In genomic region chr21:45404726-45405270, GRCh38 we compare ENCODE assay signal across 8 cellular contexts. TPM values are rescaled to one million over a fixed set of nuclear protein-coding genes. Genes with fewer than 3 reads are reported as not detected.
DNase-seq lines count a peak whose midpoint lies in the region; ATAC-seq, FAIRE-seq and TF ChIP-seq lines count a peak whose summit lies in the region.

Gene COL18A1, plus strand, starts transcription at chr21:45405165. Its CDS starts 66 bp downstream, at chr21:45405231.

- H3K4me3 Mint-ChIP-seq in Caco-2 (ENCODE audit: unreplicated experiment), result peak within 1 kb of the TSS; percentile 76

- WGBS in pancreas, 2 donors, result 0 to 2% methylated on average over 11 to 69 of the region's 70 CpGs

- H3K4me3 ChIP-seq in Caco-2 (ENCODE audit: low read depth, low read length), result peak within 1 kb of the TSS; percentile 78
- H3K4me3 ChIP-seq in pancreas, result peak within 1 kb of the TSS; percentile 30 to 55 (median 45)

- ATAC-seq in Right ventricle myocardium inferior (peak; percentile 48), pancreas (peak; percentile 56 to 68 (median 66))

- H3K27me3 ChIP-seq in Caco-2 (replicated peaks; ENCODE audit: control insufficient read depth, insufficient read depth, low read length), result no peaks in the 10 kb centered on the region
- H3K27me3 ChIP-seq in pancreas, result peaks cover 0 to 10% (median 4%) of the 10 kb centered on the region in 4 donors

- peaks cover 21% of the 10 kb centered on the region for H3K4me1 Mint-ChIP-seq in Caco-2 (ENCODE audit: low read depth, unreplicated experiment)

- peaks cover 23% of the 10 kb centered on the region for H3K36me3 Mint-ChIP-seq in Caco-2 (ENCODE audit: insufficient read depth, unreplicated experiment)

- POLR2A ChIA-PET in Caco-2 (lab: Charles Lee), result no interaction called here

- H3K27ac Mint-ChIP-seq in Caco-2 (ENCODE audit: unreplicated experiment), result peak within 1 kb of the TSS; percentile 57

- no peak for FAIRE-seq in pancreas (lab: Jason Lieb, UNC)

- CTCF ChIA-PET in Caco-2 (lab: Charles Lee), result no interaction called here

- peak within 1 kb of the TSS; percentile 79 to 89 (median 87) for H3K27ac ChIP-seq in pancreas

- TF ChIP-seq CTCF in Caco-2 (IDR thresholded peaks at IDR 0.05; ENCODE audit: insufficient read depth in 1 of 2, low read depth in 1 of 2, low read length in 1 of 2, severe bottlenecking in 1 of 2, unreplicated experiment in 1 of 2) (no peak), pancreas (IDR thresholded peaks at IDR 0.05) (no peak)

- H3K36me3 ChIP-seq in Caco-2 (ENCODE audit: control insufficient read depth, insufficient read depth, low read length) (peaks cover 2% of the 10 kb centered on the region; the same call in 1 of the 2 replicates), pancreas (no peaks in the 10 kb centered on the region)

- intact Hi-C loops in Caco-2 (cut with micrococcal nuclease; ENCODE audit: unreplicated experiment) (loop anchor here (2.0 kb wide), 2 partner anchors 34 to 48 kb away; no protein-coding TSS in a partner anchor), Right ventricle myocardium inferior (cut with DNase I) (loop anchor here (2.0 kb wide), 2 partner anchors 34 to 40 kb away; no protein-coding TSS in a partner anchor), pancreas (cut with DNase I) (no loop called here)

- peaks cover 17% of the 10 kb centered on the region for H3K9me3 Mint-ChIP-seq in Caco-2 (ENCODE audit: unreplicated experiment)

- H3K27me3 Mint-ChIP-seq in Caco-2 (ENCODE audit: insufficient read depth, unreplicated experiment), result no peaks in the 10 kb centered on the region

- H3K9me3 ChIP-seq in Caco-2 (peaks cover 10% of the 10 kb centered on the region), pancreas (no peaks in the 10 kb centered on the region)

- DNase-seq in Caco-2 (peak; percentile 75 to 81), NCI-H2171 treated with DMSO at 0.1 percent for 48 hours (lab: John Stamatoyannopoulos, UW) (peak; percentile 21), Right ventricle myocardium inferior (ENCODE audit: missing footprints) (peak; percentile 80), pancreas (peak; percentile 16 to 84 (median 72)), Ammon's horn (ENCODE audit: low spot score) (no peak), UCSD-AML1 (lab: John Stamatoyannopoulos, UW; ENCODE audit: unreplicated experiment) (no peak)
- peak; percentile 34 for DNase-seq in activated naive CD4-positive, alpha-beta T cell treated with Interleukin-2 at 50 U/mL for 16 hours
- no peak for DNase-seq in central memory CD4-positive, alpha-beta T cell

- H3K4me1 ChIP-seq in Caco-2 (peaks cover 44% of the 10 kb centered on the region), pancreas (peaks cover 0 to 4% (median 0%) of the 10 kb centered on the region in 3 donors)

- no TSS peak for BruUV-seq in Caco-2 (replicated peaks; lab: Mats Ljungman, UMichigan)

RNA-seq across cellular contexts. Expression of gene COL18A1, which starts in this region (rescaled TPM):
- 160 and 170 TPM in 2 replicates for total RNA-seq in Caco-2 (2022)
- total RNA-seq in Right ventricle myocardium inferior, result 51.6 TPM
- 10 to 100 TPM; 38.7 to 93.0 (median 62.4) TPM for total RNA-seq in pancreas
- 100 to 1,000 TPM; 285 to 301 TPM for polyA plus RNA-seq in pancreas

Comparison
In these comparisons a context has a peak if more than half of its experiments do, and no peak if none do; other contexts are left out.
1. DNase-seq: peak in Caco-2 (2 of 2), NCI-H2171 treated with DMSO at 0.1 percent for 48 hours (single experiment), activated naive CD4-positive, alpha-beta T cell treated with Interleukin-2 at 50 U/mL for 16 hours (single experiment), Right ventricle myocardium inferior (single experiment) and pancreas (6 of 6); none in Ammon's horn (single experiment), central memory CD4-positive, alpha-beta T cell (single experiment) and UCSD-AML1 (single experiment).
2. intact Hi-C loops: an anchor here in Caco-2 (2.0 kb wide) and Right ventricle myocardium inferior (2.0 kb wide); none called in pancreas.